Comparison of ENCODE assay signal across 7 cellular contexts in the genomic region with DNA sequence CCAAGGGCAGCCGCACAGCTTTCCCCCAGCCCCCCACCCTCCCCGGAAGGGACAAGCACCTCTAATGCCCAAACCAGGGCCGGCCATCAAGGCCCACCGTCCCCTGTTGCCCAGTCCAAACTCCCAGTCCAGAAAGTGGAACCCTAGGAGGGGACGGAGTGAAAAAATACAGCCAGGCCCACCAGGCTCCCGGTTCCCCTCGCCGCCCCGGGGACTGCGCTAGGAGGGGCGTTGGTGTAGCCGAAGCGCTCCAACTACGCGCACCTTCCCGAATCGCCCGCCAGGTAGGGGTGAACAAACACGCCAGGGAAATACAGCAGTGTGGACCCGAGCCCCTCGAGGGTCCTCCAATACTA. TPM values are rescaled to one million over a fixed set of nuclear protein-coding genes. Genes with fewer than 3 reads are reported as not detected.
DNase-seq lines count a peak whose midpoint lies in the region; ATAC-seq and TF ChIP-seq lines count a peak whose summit lies in the region.

No MANE protein-coding gene starts in this region.

- H3K4me1 Mint-ChIP-seq in HFFc6 (ENCODE audit: low read depth): peaks cover 13% of the 10 kb centered on the region
- peaks cover 41% of the 10 kb centered on the region for H3K4me1 Mint-ChIP-seq in stimulated activated effector memory CD8-positive, alpha-beta T cell treated with anti-CD3 and anti-CD28 coated beads, Interleukin-12 subunit alpha, Interleukin-12 subunit beta, amount 100 ng/mL, for 72 hours

- no peaks in the 10 kb centered on the region; the same call in 1 of the 2 replicates for H3K27me3 Mint-ChIP-seq in HFFc6 (ENCODE audit: insufficient read depth)

- TF ChIP-seq CTCF in HFFc6 (IDR thresholded peaks at IDR 0.05) (no peak), WI38 (IDR thresholded peaks at IDR 0.05; ENCODE audit: low read depth, low read length) (no peak)

- H3K27ac Mint-ChIP-seq in HFFc6: peak overlapping the region; percentile 79
- peak overlapping the region; percentile 92 for H3K27ac Mint-ChIP-seq in stimulated activated effector memory CD8-positive, alpha-beta T cell treated with anti-CD3 and anti-CD28 coated beads, Interleukin-12 subunit alpha, Interleukin-12 subunit beta, amount 100 ng/mL, for 72 hours

- DNase-seq in HFFc6 (no peak), dermis blood vessel endothelial cell (no peak), cortex of kidney (lab: John Stamatoyannopoulos, UW) (no peak), hippocampal formation (lab: John Stamatoyannopoulos, UW) (no peak)
- DNase-seq in stimulated activated effector memory CD8-positive, alpha-beta T cell treated with anti-CD3 and anti-CD28 coated beads, Interleukin-12 subunit alpha, Interleukin-12 subunit beta, amount 100 ng/mL, for 72 hours (ENCODE audit: low spot score in 2 of 2): no peak

- peak overlapping the region; percentile 92 for H3K4me3 Mint-ChIP-seq in HFFc6
- peak overlapping the region; percentile 93 for H3K4me3 Mint-ChIP-seq in stimulated activated effector memory CD8-positive, alpha-beta T cell treated with anti-CD3 and anti-CD28 coated beads, Interleukin-12 subunit alpha, Interleukin-12 subunit beta, amount 100 ng/mL, for 72 hours

- H3K4me3 ChIP-seq in WI38 (ENCODE audit: low read depth, low read length) (peak overlapping the region; percentile 81), iPS-11a (ENCODE audit: low read depth, low read length) (peak overlapping the region; percentile 62)

- 0 out of 2 replicates have a peak, but pooled peaks cover 7% of the 10 kb centered on the region for H3K36me3 Mint-ChIP-seq in HFFc6 (ENCODE audit: low read depth)
- peaks cover 17% of the 10 kb centered on the region for H3K36me3 Mint-ChIP-seq in stimulated activated effector memory CD8-positive, alpha-beta T cell treated with anti-CD3 and anti-CD28 coated beads, Interleukin-12 subunit alpha, Interleukin-12 subunit beta, amount 100 ng/mL, for 72 hours

- no peaks in the 10 kb centered on the region for H3K9me3 Mint-ChIP-seq in HFFc6
- no peaks in the 10 kb centered on the region for H3K9me3 Mint-ChIP-seq in stimulated activated effector memory CD8-positive, alpha-beta T cell treated with anti-CD3 and anti-CD28 coated beads, Interleukin-12 subunit alpha, Interleukin-12 subunit beta, amount 100 ng/mL, for 72 hours

- no peak for ATAC-seq in stimulated activated effector memory CD8-positive, alpha-beta T cell treated with anti-CD3 and anti-CD28 coated beads, Interleukin-12 subunit alpha, Interleukin-12 subunit beta, amount 100 ng/mL, for 72 hours

RNA-seq across cellular contexts. Expression of a gene that starts 1.3 kb away (rescaled TPM):
- total RNA-seq in HFFc6 (2021; fragmentation: NEBNext Ultra II Directional; extraction: Animal tissue kit (Norgen Biotek cat#: 25700)): 10 to 100 TPM; 37.7 to 48.3 (median 41.6) TPM
- total RNA-seq in dermis blood vessel endothelial cell: 5.3 and 9.5 TPM in 2 replicates

RNA-seq across cellular contexts. Expression of a gene that starts 13.8 kb away (rescaled TPM):
- total RNA-seq in HFFc6 (2021; fragmentation: NEBNext Ultra II Directional; extraction: Animal tissue kit (Norgen Biotek cat#: 25700)): 10 to 100 TPM; 32.9 to 38.2 (median 34.6) TPM
- 8.7 and 14.0 TPM in 2 replicates for total RNA-seq in dermis blood vessel endothelial cell

RNA-seq across cellular contexts. Expression of a gene that starts 23.2 kb away (rescaled TPM):
- total RNA-seq in HFFc6 (2021; fragmentation: NEBNext Ultra II Directional; extraction: Animal tissue kit (Norgen Biotek cat#: 25700)): 10 to 100 TPM; 61.0 to 80.0 (median 67.9) TPM
- 111 and 142 TPM in 2 replicates for total RNA-seq in dermis blood vessel endothelial cell

RNA-seq across cellular contexts. Expression of a gene that starts 43.2 kb away (rescaled TPM):
- total RNA-seq in HFFc6 (2021; fragmentation: NEBNext Ultra II Directional; extraction: Animal tissue kit (Norgen Biotek cat#: 25700)): 1 to 10 TPM; 2.3 to 4.2 (median 3.0) TPM
- 5.8 and 6.2 TPM in 2 replicates for total RNA-seq in dermis blood vessel endothelial cell

RNA-seq across cellular contexts. Expression of a gene that starts 43.2 kb away (rescaled TPM):
- total RNA-seq in HFFc6 (2021; fragmentation: NEBNext Ultra II Directional; extraction: Animal tissue kit (Norgen Biotek cat#: 25700)): 10 to 100 TPM; 51.7 to 84.8 (median 58.5) TPM
- 34.7 and 56.1 TPM in 2 replicates for total RNA-seq in dermis blood vessel endothelial cell
